30 cellular contexts compared by ENCODE assay signal in genomic region chr15:41653760-41654159, GRCh38.
"Had no signal": no experiment of that assay in that cellular context is flagged by ENCODE, and none has a peak within 500 bp of the region (broad histone marks: within the 10 kb centered on the region; RNA-seq: fewer than 3 reads in every experiment).

No MANE protein-coding gene starts in this region.

- DNase-seq: activated CD4-positive, alpha-beta T cell treated with anti-CD3 and anti-CD28 coated beads for 48 hours; activated CD4-positive, alpha-beta T cell treated with anti-CD3 and anti-CD28 coated beads, Interleukin-2, amount 50 U/mL, for 48 hours; activated CD8-positive, alpha-beta memory T cell treated with anti-CD3 and anti-CD28 coated beads for 24 hours; activated effector memory CD4-positive, alpha-beta T cell treated with anti-CD3 and anti-CD28 coated beads, Interleukin-2, amount 50 U/mL, for 16 hours; activated naive CD4-positive, alpha-beta T cell treated with anti-CD3 and anti-CD28 coated beads for 36 hours; activated naive CD8-positive, alpha-beta T cell treated with anti-CD3 and anti-CD28 coated beads for 36 hours; adrenal gland; aorta; body of pancreas; colonic mucosa; effector memory CD4-positive, alpha-beta T cell; erythroblast; gastrocnemius medialis; islet precursor cell; left ventricle myocardium superior; mucosa of descending colon; posterior cingulate gyrus; retina; stimulated activated CD4-positive, alpha-beta T cell treated with anti-CD3 and anti-CD28 coated beads, Interleukin-1b, Interleukin-23, amount 100 ng/mL, for 48 hours; stimulated activated CD4-positive, alpha-beta T cell treated with anti-CD3 and anti-CD28 coated beads, Interleukin-4, amount 100 ng/mL, for 4 hours; stimulated activated CD8-positive, alpha-beta memory T cell treated with anti-CD3 and anti-CD28 coated beads, Interleukin-4, amount 100 ng/mL, for 48 hours; stimulated activated naive CD8-positive, alpha-beta T cell treated with anti-CD3 and anti-CD28 coated beads, Interleukin-15, amount 100 ng/mL, for 72 hours; substantia nigra had no signal

- H3K9me3 Mint-ChIP-seq: natural killer cell treated with Interleukin-12 subunit alpha and Interleukin-12 subunit beta and Interleukin-15 and Interleukin-18, amount 100 ng/mL, for 72 hours had no signal

- H3K4me3 ChIP-seq: adrenal gland, body of pancreas, colonic mucosa, gastrocnemius medialis, hepatocyte, mucosa of descending colon, smooth muscle cell, vagina had no signal

- ATAC-seq: activated CD4-positive, CD25-positive, alpha-beta regulatory T cell treated with anti-CD3 and anti-CD28 coated beads, Interleukin-2, amount 50 U/mL, for 24 hours; body of pancreas; gastrocnemius medialis; left ventricle myocardium superior; mucosa of descending colon; natural killer cell treated with Interleukin-12 subunit alpha and Interleukin-12 subunit beta and Interleukin-15 and Interleukin-18, amount 100 ng/mL, for 72 hours; stimulated activated memory B cell treated with anti-CD40 and anti-IgM and Interleukin-4, amounts not matched to agents 10 μg/mL and 1 μg/mL and 100 μg/mL, for 72 hours; stimulated activated naive CD8-positive, alpha-beta T cell treated with anti-CD3 and anti-CD28 coated beads, Interleukin-15, amount 100 ng/mL, for 72 hours had no signal

- H3K27me3 Mint-ChIP-seq: stimulated activated memory B cell treated with anti-CD40 and anti-IgM and Interleukin-4, amounts not matched to agents 10 μg/mL and 1 μg/mL and 100 μg/mL, for 72 hours had no signal

- H3K4me3 Mint-ChIP-seq: activated naive CD4-positive, alpha-beta T cell treated with anti-CD3 and anti-CD28 coated beads for 36 hours; activated naive CD8-positive, alpha-beta T cell treated with anti-CD3 and anti-CD28 coated beads for 36 hours; natural killer cell treated with Interleukin-12 subunit alpha and Interleukin-12 subunit beta and Interleukin-15 and Interleukin-18, amount 100 ng/mL, for 72 hours; stimulated activated memory B cell treated with anti-CD40 and anti-IgM and Interleukin-4, amounts not matched to agents 10 μg/mL and 1 μg/mL and 100 μg/mL, for 72 hours; stimulated activated naive CD8-positive, alpha-beta T cell treated with anti-CD3 and anti-CD28 coated beads, Interleukin-15, amount 100 ng/mL, for 72 hours; type B pancreatic cell had no signal

- H3K27ac Mint-ChIP-seq: activated naive CD4-positive, alpha-beta T cell treated with anti-CD3 and anti-CD28 coated beads for 36 hours; activated naive CD8-positive, alpha-beta T cell treated with anti-CD3 and anti-CD28 coated beads for 36 hours; stimulated activated memory B cell treated with anti-CD40 and anti-IgM and Interleukin-4, amounts not matched to agents 10 μg/mL and 1 μg/mL and 100 μg/mL, for 72 hours; stimulated activated naive CD8-positive, alpha-beta T cell treated with anti-CD3 and anti-CD28 coated beads, Interleukin-15, amount 100 ng/mL, for 72 hours; type B pancreatic cell had no signal

- H3K4me1 Mint-ChIP-seq: stimulated activated memory B cell treated with anti-CD40 and anti-IgM and Interleukin-4, amounts not matched to agents 10 μg/mL and 1 μg/mL and 100 μg/mL, for 72 hours had no signal

- H3K36me3 Mint-ChIP-seq: natural killer cell treated with Interleukin-12 subunit alpha and Interleukin-12 subunit beta and Interleukin-15 and Interleukin-18, amount 100 ng/mL, for 72 hours; stimulated activated memory B cell treated with anti-CD40 and anti-IgM and Interleukin-4, amounts not matched to agents 10 μg/mL and 1 μg/mL and 100 μg/mL, for 72 hours; type B pancreatic cell had no signal
